In genomic region chr9:127278372-127278771, GRCh38 we compare ENCODE assay signal across 16 cellular contexts. TPM values are rescaled to one million over a fixed set of nuclear protein-coding genes. Genes with fewer than 3 reads are reported as not detected.
A peak's percentile ranks its signal among the peaks of the same experiment; 100 is the strongest.
DNase-seq lines count a peak whose midpoint lies in the region; ATAC-seq and TF ChIP-seq lines count a peak whose summit lies in the region.
"Had no signal": no experiment of that assay in that cellular context is flagged by ENCODE, and none has a peak within 500 bp of the region (broad histone marks: within the 10 kb centered on the region; RNA-seq: fewer than 3 reads in every experiment).

No MANE protein-coding gene starts in this region.

- no peaks in the 10 kb centered on the region for H3K4me1 Mint-ChIP-seq in activated naive CD4-positive, alpha-beta T cell treated with anti-CD3 and anti-CD28 coated beads, Interleukin-2, amount 10 ng/mL, durations not matched to agents 7 days and 5 days
- peaks cover 18% of the 10 kb centered on the region for H3K4me1 Mint-ChIP-seq in activated naive CD8-positive, alpha-beta T cell treated with anti-CD3 and anti-CD28 coated beads, Interleukin-2, amount 50 U/mL, for 24 hours

- H3K36me3 Mint-ChIP-seq in activated naive CD4-positive, alpha-beta T cell treated with anti-CD3 and anti-CD28 coated beads, Interleukin-2, amount 50 U/mL, for 72 hours, result no peaks in the 10 kb centered on the region
- H3K36me3 Mint-ChIP-seq in activated naive CD4-positive, alpha-beta T cell treated with anti-CD3 and anti-CD28 coated beads, Interleukin-2, amount 10 ng/mL, durations not matched to agents 7 days and 5 days, result no peaks in the 10 kb centered on the region
- peaks cover 2% of the 10 kb centered on the region for H3K36me3 Mint-ChIP-seq in activated naive CD8-positive, alpha-beta T cell treated with anti-CD3 and anti-CD28 coated beads, Interleukin-2, amount 50 U/mL, for 24 hours (ENCODE audit: low read depth)

- H3K27ac ChIP-seq in RWPE1 (no peak overlapping the region), epithelial cell of prostate (no peak overlapping the region)
- H3K27ac ChIP-seq: HL-60 had no signal

- no peak for TF ChIP-seq CTCF in RWPE1 (conservative IDR thresholded peaks at IDR 0.05; ENCODE audit: low read depth)

- peak; percentile 45 to 93 for ATAC-seq in activated naive CD4-positive, alpha-beta T cell treated with anti-CD3 and anti-CD28 coated beads, Interleukin-2, amount 50 U/mL, for 72 hours
- ATAC-seq in HG03354 (IDR thresholded peaks at IDR 0.05; ENCODE audit: poor library complexity, severe bottlenecking, unreplicated experiment), result no peak
- no peak for ATAC-seq in activated naive CD8-positive, alpha-beta T cell treated with anti-CD3 and anti-CD28 coated beads, Interleukin-2, amount 50 U/mL, for 24 hours

- no peak overlapping the region for H3K4me3 Mint-ChIP-seq in activated naive CD4-positive, alpha-beta T cell treated with anti-CD3 and anti-CD28 coated beads, Interleukin-2, amount 10 ng/mL, durations not matched to agents 7 days and 5 days
- no peak overlapping the region for H3K4me3 Mint-ChIP-seq in activated naive CD8-positive, alpha-beta T cell treated with anti-CD3 and anti-CD28 coated beads, Interleukin-2, amount 50 U/mL, for 24 hours
- H3K4me3 Mint-ChIP-seq: HFFc6 had no signal

- POLR2A ChIA-PET in RWPE1 (lab: Yijun Ruan, JAX; ENCODE audit: low non-redundant PET), result no interaction called here

- H3K27ac Mint-ChIP-seq in activated naive CD4-positive, alpha-beta T cell treated with anti-CD3 and anti-CD28 coated beads, Interleukin-2, amount 50 U/mL, for 72 hours, result no peak overlapping the region
- H3K27ac Mint-ChIP-seq in activated naive CD4-positive, alpha-beta T cell treated with anti-CD3 and anti-CD28 coated beads, Interleukin-2, amount 10 ng/mL, durations not matched to agents 7 days and 5 days, result no peak overlapping the region
- H3K27ac Mint-ChIP-seq in activated naive CD8-positive, alpha-beta T cell treated with anti-CD3 and anti-CD28 coated beads, Interleukin-2, amount 50 U/mL, for 24 hours, result no peak overlapping the region
- H3K27ac Mint-ChIP-seq: HFFc6 had no signal

- no peak for DNase-seq in activated naive CD4-positive, alpha-beta T cell treated with anti-CD3 and anti-CD28 coated beads, Interleukin-2, amount 50 U/mL, for 72 hours (ENCODE audit: low spot score in 2 of 2)
- DNase-seq in activated naive CD4-positive, alpha-beta T cell treated with anti-CD3 and anti-CD28 coated beads, Interleukin-2, amount 10 ng/mL, durations not matched to agents 7 days and 5 days, result no peak
- DNase-seq in RWPE1 (ENCODE audit: low spot score), result peak; percentile 89
- peak; percentile 46 for DNase-seq in epithelial cell of prostate (ENCODE audit: low read depth, low spot score)
- no peak for DNase-seq in HK-2 (ENCODE audit: unreplicated experiment)
- DNase-seq in activated naive CD8-positive, alpha-beta T cell treated with anti-CD3 and anti-CD28 coated beads, Interleukin-2, amount 50 U/mL, for 24 hours, result no peak
- DNase-seq: Caco-2, DMS79, HFFc6, KBM-7, NCI-H1092, NCI-H2107, NCI-H226, NCI-H526 had no signal

- H3K9me3 Mint-ChIP-seq in activated naive CD4-positive, alpha-beta T cell treated with anti-CD3 and anti-CD28 coated beads, Interleukin-2, amount 50 U/mL, for 72 hours, result no peaks in the 10 kb centered on the region
- H3K9me3 Mint-ChIP-seq in activated naive CD4-positive, alpha-beta T cell treated with anti-CD3 and anti-CD28 coated beads, Interleukin-2, amount 10 ng/mL, durations not matched to agents 7 days and 5 days, result no peaks in the 10 kb centered on the region
- no peaks in the 10 kb centered on the region for H3K9me3 Mint-ChIP-seq in activated naive CD8-positive, alpha-beta T cell treated with anti-CD3 and anti-CD28 coated beads, Interleukin-2, amount 50 U/mL, for 24 hours
- H3K9me3 Mint-ChIP-seq: HFFc6 had no signal

- CTCF ChIA-PET in activated naive CD4-positive, alpha-beta T cell treated with anti-CD3 and anti-CD28 coated beads, Interleukin-2, amount 10 ng/mL, durations not matched to agents 7 days and 5 days (lab: Charles Lee), result no interaction called here
- CTCF ChIA-PET in RWPE1 (lab: Yijun Ruan, JAX), result interaction anchor here (0.6 to 0.7 kb wide), 3 partner anchors 17 to 382 kb away, joined by 3 read pairs; no protein-coding TSS in a partner anchor

- peaks cover 41% of the 10 kb centered on the region for H3K27me3 Mint-ChIP-seq in activated naive CD4-positive, alpha-beta T cell treated with anti-CD3 and anti-CD28 coated beads, Interleukin-2, amount 10 ng/mL, durations not matched to agents 7 days and 5 days
- H3K27me3 Mint-ChIP-seq in activated naive CD8-positive, alpha-beta T cell treated with anti-CD3 and anti-CD28 coated beads, Interleukin-2, amount 50 U/mL, for 24 hours, result peaks cover 23% of the 10 kb centered on the region

RNA-seq across cellular contexts. Expression of gene GARNL3, which starts 13.8 kb away (rescaled TPM):
- 1 to 10 TPM; 3.5 to 5.4 TPM for total RNA-seq in activated naive CD4-positive, alpha-beta T cell treated with anti-CD3 and anti-CD28 coated beads, Interleukin-2, amount 50 U/mL, for 72 hours

Comparison
In these comparisons a context has a peak if more than half of its experiments do, and no peak if none do; other contexts are left out.
1. ATAC-seq: peak in activated naive CD4-positive, alpha-beta T cell treated with anti-CD3 and anti-CD28 coated beads, Interleukin-2, amount 50 U/mL, for 72 hours (2 of 2); none in HG03354 (single experiment) and activated naive CD8-positive, alpha-beta T cell treated with anti-CD3 and anti-CD28 coated beads, Interleukin-2, amount 50 U/mL, for 24 hours (single experiment).
2. DNase-seq: peak in RWPE1 (single experiment) and epithelial cell of prostate (single experiment); none in activated naive CD4-positive, alpha-beta T cell treated with anti-CD3 and anti-CD28 coated beads, Interleukin-2, amount 50 U/mL, for 72 hours (0 of 2), activated naive CD4-positive, alpha-beta T cell treated with anti-CD3 and anti-CD28 coated beads, Interleukin-2, amount 10 ng/mL, durations not matched to agents 7 days and 5 days (single experiment), HK-2 (single experiment) and activated naive CD8-positive, alpha-beta T cell treated with anti-CD3 and anti-CD28 coated beads, Interleukin-2, amount 50 U/mL, for 24 hours (single experiment).